Comparison of ENCODE assay signal across 15 cellular contexts in genomic region chr9:134252084-134252830, GRCh38.
"Had no signal": no experiment of that assay in that cellular context is flagged by ENCODE, and none has a peak within 500 bp of the region (broad histone marks: within the 10 kb centered on the region; RNA-seq: fewer than 3 reads in every experiment).

No MANE protein-coding gene starts in this region.

- ATAC-seq: activated T-helper 17 cell treated with anti-CD3 and anti-CD28 coated beads, Interleukin-2, amount 50 U/mL, for 72 hours; gastroesophageal sphincter; naive thymus-derived CD4-positive, alpha-beta T cell had no signal

- DNase-seq: activated CD4-positive, alpha-beta T cell treated with anti-CD3 and anti-CD28 coated beads, Interleukin-2, amount 50 U/mL, for 1 hour; activated CD4-positive, CD25-positive, alpha-beta regulatory T cell; activated naive CD4-positive, alpha-beta T cell treated with anti-CD3 and anti-CD28 coated beads for 36 hours; activated T-cell treated with anti-CD3 and anti-CD28 coated beads for 4 hours; effector memory CD4-positive, alpha-beta T cell; naive thymus-derived CD4-positive, alpha-beta T cell; sigmoid colon; stimulated activated CD4-positive, alpha-beta T cell treated with anti-CD3 and anti-CD28 coated beads, Interleukin-2, amount 100 ng/mL, for 48 hours; testis had no signal

- H3K4me3 Mint-ChIP-seq: activated naive CD4-positive, alpha-beta T cell treated with anti-CD3 and anti-CD28 coated beads for 36 hours; activated T-helper 17 cell treated with anti-CD3 and anti-CD28 coated beads, Interleukin-2, amount 50 U/mL, for 72 hours; central memory CD8-positive, alpha-beta T cell; mesothelial cell of epicardium; naive thymus-derived CD4-positive, alpha-beta T cell; stimulated activated naive CD8-positive, alpha-beta T cell treated with anti-CD3 and anti-CD28 coated beads, Interleukin-15, Interleukin-2, amounts not matched to agents 100 ng/mL and 50 ng/mL, for 24 hours had no signal

- FAIRE-seq: keratinocyte had no signal

- H3K27ac Mint-ChIP-seq: activated naive CD4-positive, alpha-beta T cell treated with anti-CD3 and anti-CD28 coated beads for 36 hours; activated T-helper 17 cell treated with anti-CD3 and anti-CD28 coated beads, Interleukin-2, amount 50 U/mL, for 72 hours; mesothelial cell of epicardium; naive thymus-derived CD4-positive, alpha-beta T cell; stimulated activated naive CD8-positive, alpha-beta T cell treated with anti-CD3 and anti-CD28 coated beads, Interleukin-15, Interleukin-2, amounts not matched to agents 100 ng/mL and 50 ng/mL, for 24 hours had no signal

- H3K4me1 Mint-ChIP-seq: activated T-helper 17 cell treated with anti-CD3 and anti-CD28 coated beads, Interleukin-2, amount 50 U/mL, for 72 hours; central memory CD8-positive, alpha-beta T cell; mesothelial cell of epicardium had no signal

- H3K27me3 Mint-ChIP-seq: activated T-helper 17 cell treated with anti-CD3 and anti-CD28 coated beads, Interleukin-2, amount 50 U/mL, for 72 hours; central memory CD8-positive, alpha-beta T cell; naive thymus-derived CD4-positive, alpha-beta T cell; stimulated activated naive CD8-positive, alpha-beta T cell treated with anti-CD3 and anti-CD28 coated beads, Interleukin-15, Interleukin-2, amounts not matched to agents 100 ng/mL and 50 ng/mL, for 24 hours had no signal
